In genomic region chr4:156942991-156943390, GRCh38 we compare ENCODE assay signal across 1 cellular context.
TF ChIP-seq lines count a peak whose summit lies in the region.

No MANE protein-coding gene starts in this region.

TF ChIP-seq in HepG2, 621 proteins besides CTCF, POLR2A, EP300 and RAD21:
- TF ChIP-seq ZNF691 (CRISPR knock-in tag; IDR thresholded peaks at IDR 0.05; ENCODE audit: borderline replicate concordance, low read depth) (no peak), STAT5B (CRISPR knock-in tag; IDR thresholded peaks at IDR 0.05) (no peak), ZBTB7B (CRISPR knock-in tag; IDR thresholded peaks at IDR 0.05) (no peak), RBM22 (optimal IDR thresholded peaks at IDR 0.05; ENCODE audit: low read length) (no peak), ZNF563 (CRISPR knock-in tag; IDR thresholded peaks at IDR 0.05) (no peak), ARHGAP35 (CRISPR knock-in tag; IDR thresholded peaks at IDR 0.05; ENCODE audit: borderline replicate concordance) (no peak), ZNF30 (CRISPR knock-in tag; IDR thresholded peaks at IDR 0.05) (no peak), ZSCAN22 (CRISPR knock-in tag; IDR thresholded peaks at IDR 0.05) (no peak), THAP8 (CRISPR knock-in tag; IDR thresholded peaks at IDR 0.05; ENCODE audit: borderline replicate concordance) (no peak), ZNF136 (CRISPR knock-in tag; IDR thresholded peaks at IDR 0.05; ENCODE audit: low read depth) (no peak), CCAR2 (optimal IDR thresholded peaks at IDR 0.05; ENCODE audit: low read depth, low read length) (no peak), ZBTB4 (CRISPR knock-in tag; IDR thresholded peaks at IDR 0.05; ENCODE audit: borderline replicate concordance) (no peak), GPN1 (CRISPR knock-in tag; IDR thresholded peaks at IDR 0.05; ENCODE audit: borderline replicate concordance) (no peak), ZNF646 (CRISPR knock-in tag; IDR thresholded peaks at IDR 0.05) (no peak), ZNF232 (CRISPR knock-in tag; IDR thresholded peaks at IDR 0.05; ENCODE audit: borderline replicate concordance) (no peak)
